In the genomic region with DNA sequence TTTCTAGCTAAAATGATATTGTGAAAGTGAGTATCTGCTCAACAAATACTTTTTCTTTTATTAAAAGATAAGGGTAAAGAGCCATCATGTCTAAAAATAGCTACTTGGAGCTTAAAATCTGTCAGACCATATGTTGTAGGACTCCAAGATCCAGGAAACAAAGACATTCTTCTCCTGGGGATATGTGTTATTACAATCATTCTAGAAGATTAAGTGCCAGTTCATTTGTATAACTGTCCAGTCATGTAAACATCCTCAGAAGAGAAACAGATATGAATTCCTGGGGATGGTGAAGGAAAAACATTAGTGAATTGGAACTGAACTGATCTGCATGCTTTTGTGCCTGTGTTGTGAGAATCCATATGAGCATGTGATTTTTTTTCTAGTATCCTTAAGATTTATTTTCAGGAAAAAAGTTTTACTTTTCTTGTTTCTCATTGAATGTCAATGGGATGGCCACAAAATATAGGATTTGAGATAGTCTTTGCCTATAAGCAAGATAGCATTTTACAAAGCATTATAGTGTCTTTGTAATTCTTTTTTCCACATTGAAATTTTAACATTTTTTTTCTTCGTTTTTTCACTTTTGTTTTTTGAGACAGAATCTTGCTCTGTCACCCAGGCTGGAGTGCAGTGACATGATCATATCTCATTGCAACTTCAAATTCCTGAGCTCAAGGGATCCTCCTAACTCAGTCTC, we compare ENCODE assay signal across 27 cellular contexts. TPM values are rescaled to one million over a fixed set of nuclear protein-coding genes. Genes with fewer than 3 reads are reported as not detected.
DNase-seq lines count a peak whose midpoint lies in the region; ATAC-seq and TF ChIP-seq lines count a peak whose summit lies in the region.
"Had no signal": no experiment of that assay in that cellular context is flagged by ENCODE, and none has a peak within 500 bp of the region (broad histone marks: within the 10 kb centered on the region; RNA-seq: fewer than 3 reads in every experiment).

No MANE protein-coding gene starts in this region.

- TF ChIP-seq CTCF in lower lobe of right lung (IDR thresholded peaks at IDR 0.05) (no peak), esophagus muscularis mucosa (IDR thresholded peaks at IDR 0.05) (no peak), omental fat pad (IDR thresholded peaks at IDR 0.05) (no peak)

- H3K18ac ChIP-seq in mesenchymal stem cell (ENCODE audit: low read depth in 1 of 2, low read length in 2 of 2), result no peak overlapping the region

- TF ChIP-seq POLR2A in esophagus muscularis mucosa (IDR thresholded peaks at IDR 0.05; ENCODE audit: low read depth), result no peak

- peak overlapping the region; percentile 0 for H3K9ac ChIP-seq in mesenchymal stem cell (ENCODE audit: low read length)

- 47% methylated on average over 1 of the region's 1 CpG for WGBS in mesenchymal stem cell
- 30% methylated on average over 1 of the region's 1 CpG for WGBS in esophagus muscularis mucosa

- intact Hi-C loops in lower lobe of right lung (cut with DNase I) (no loop called here), esophagus muscularis mucosa (cut with DNase I) (no loop called here)

- H2BK5ac ChIP-seq in mesenchymal stem cell (ENCODE audit: low read depth, low read length, poor library complexity, severe bottlenecking), result no peak overlapping the region

- H3K27ac ChIP-seq in mesenchymal stem cell (ENCODE audit: low read length, poor library complexity, severe bottlenecking), result no peak overlapping the region
- H3K27ac ChIP-seq in lower lobe of right lung, result no peak overlapping the region
- H3K27ac ChIP-seq in esophagus muscularis mucosa (replicated peaks in 1 of 4), result peak overlapping the region in 1 of 4 donors; percentile 15
- H3K27ac ChIP-seq: thyroid gland had no signal

- no peaks in the 10 kb centered on the region for H3K36me3 ChIP-seq in mesenchymal stem cell (ENCODE audit: control insufficient read depth in 1 of 2, insufficient read depth in 2 of 2, low read depth in 1 of 2, low read length in 2 of 2)
- H3K36me3 ChIP-seq in lower lobe of right lung, result no peaks in the 10 kb centered on the region
- H3K36me3 ChIP-seq in esophagus muscularis mucosa, result no peaks in the 10 kb centered on the region
- H3K36me3 ChIP-seq: BE2C, thyroid gland had no signal

- no peak for TF ChIP-seq EP300 in esophagus muscularis mucosa (IDR thresholded peaks at IDR 0.05)

- H4K8ac ChIP-seq in mesenchymal stem cell (ENCODE audit: low read length), result no peak overlapping the region

- peak; percentile 57 for DNase-seq in EH (ENCODE audit: low read depth)
- peak; percentile 37 for DNase-seq in NCI-H69 (lab: John Stamatoyannopoulos, UW)
- DNase-seq in cerebellar cortex (ENCODE audit: low spot score), result peak; percentile 23
- DNase-seq in mesenchymal stem cell, result peak; percentile 67
- DNase-seq in lower lobe of right lung, result no peak
- DNase-seq in dermis blood vessel endothelial cell, result no peak
- DNase-seq in esophagus muscularis mucosa (ENCODE audit: extremely low spot score), result no peak
- no peak for DNase-seq in omental fat pad (ENCODE audit: low spot score)
- DNase-seq: activated CD4-positive, alpha-beta T cell treated with anti-CD3 and anti-CD28 coated beads for 1 hour; activated CD8-positive, alpha-beta memory T cell treated with anti-CD3 and anti-CD28 coated beads for 24 hours; activated gamma-delta T cell treated with Interleukin-2 at 50 U/mL for 16 hours; activated T-cell treated with anti-CD3 and anti-CD28 coated beads, Interleukin-2, amount 50 U/mL, for 1 hour; BE2C; cortex of kidney; DMS79; endodermal cell; H7; NCI-H1092 treated with DMSO at 0.1 percent for 48 hours; NCI-H1930; NCI-H345; occipital lobe; SIG-M5; stimulated activated naive CD8-positive, alpha-beta T cell treated with anti-CD3 and anti-CD28 coated beads, Interleukin-15, amount 100 ng/mL, for 72 hours; T-cell; thyroid gland had no signal

- H3K27me3 ChIP-seq in mesenchymal stem cell (ENCODE audit: control insufficient read depth in 1 of 2, insufficient read depth in 1 of 2, low read length in 2 of 2) (no peaks in the 10 kb centered on the region), lower lobe of right lung (ENCODE audit: low read depth) (no peaks in the 10 kb centered on the region), esophagus muscularis mucosa (no peaks in the 10 kb centered on the region)
- H3K27me3 ChIP-seq: thyroid gland had no signal

- ATAC-seq in lower lobe of right lung, result no peak
- no peak for ATAC-seq in omental fat pad (ENCODE audit: low FRiP score)
- ATAC-seq: GM12878; Panc1; stimulated activated naive CD8-positive, alpha-beta T cell treated with anti-CD3 and anti-CD28 coated beads, Interleukin-15, amount 100 ng/mL, for 72 hours; T-cell had no signal

- H4K91ac ChIP-seq in mesenchymal stem cell (ENCODE audit: low read length), result no peak overlapping the region

- no peak overlapping the region for H2BK15ac ChIP-seq in mesenchymal stem cell (ENCODE audit: low read depth, poor library complexity, severe bottlenecking)

- no peak overlapping the region for H2BK120ac ChIP-seq in mesenchymal stem cell (ENCODE audit: low read depth, low read length)

- H2AK5ac ChIP-seq in mesenchymal stem cell (ENCODE audit: low read length, severe bottlenecking), result no peak overlapping the region

- H3K79me1 ChIP-seq in mesenchymal stem cell (replicated peaks; ENCODE audit: low read length, poor library complexity, severe bottlenecking), result no peaks in the 10 kb centered on the region

- H3K4me3 ChIP-seq in mesenchymal stem cell (ENCODE audit: insufficient read depth in 1 of 2, low read depth in 1 of 2, low read length in 2 of 2), result no peak overlapping the region
- no peak overlapping the region for H3K4me3 ChIP-seq in lower lobe of right lung
- no peak overlapping the region for H3K4me3 ChIP-seq in esophagus muscularis mucosa
- H3K4me3 ChIP-seq: GM12878, thyroid gland had no signal

- no peak overlapping the region for H2BK12ac ChIP-seq in mesenchymal stem cell (ENCODE audit: low read length in 2 of 2)

- H3K9me3 ChIP-seq in mesenchymal stem cell (ENCODE audit: control insufficient read depth, low read length) (no peaks in the 10 kb centered on the region), lower lobe of right lung (no peaks in the 10 kb centered on the region), esophagus muscularis mucosa (no peaks in the 10 kb centered on the region)
- H3K9me3 ChIP-seq: BE2C, thyroid gland had no signal

- H3K14ac ChIP-seq in mesenchymal stem cell (ENCODE audit: low read length in 2 of 2), result no peak overlapping the region

- no peak overlapping the region for H3K4me2 ChIP-seq in mesenchymal stem cell (ENCODE audit: low read length, poor library complexity, severe bottlenecking)

- no peak overlapping the region for H2AFZ ChIP-seq in mesenchymal stem cell (ENCODE audit: low read depth, low read length)

- no peak overlapping the region for H3K4ac ChIP-seq in mesenchymal stem cell (ENCODE audit: low read depth in 1 of 2, low read length in 2 of 2)

- H3K23ac ChIP-seq in mesenchymal stem cell (ENCODE audit: low read length in 2 of 2), result no peak overlapping the region

- H3K4me1 ChIP-seq in mesenchymal stem cell (ENCODE audit: control insufficient read depth, insufficient read depth, low read depth, low read length) (no peaks in the 10 kb centered on the region), lower lobe of right lung (no peaks in the 10 kb centered on the region), esophagus muscularis mucosa (peaks cover 0 to 20% (median 17%) of the 10 kb centered on the region in 4 donors)
- H3K4me1 ChIP-seq: BE2C, thyroid gland had no signal

RNA-seq across cellular contexts. Expression of a gene that starts 14.4 kb away (rescaled TPM):
- polyA plus RNA-seq in mesenchymal stem cell (2013, experiment 1 of 2), result 6.4 TPM
- 7.8 TPM for polyA plus RNA-seq in mesenchymal stem cell (2013, experiment 2 of 2)
- total RNA-seq in lower lobe of right lung, result 11.5 TPM
- total RNA-seq in dermis blood vessel endothelial cell, result 10.9 and 15.4 TPM in 2 replicates
- 1 to 10 TPM; 4.3 to 7.9 (median 5.2) TPM for total RNA-seq in esophagus muscularis mucosa
- total RNA-seq in omental fat pad, result 1 to 10 TPM; 3.7 to 8.4 (median 7.5) TPM

RNA-seq across cellular contexts. Expression of a gene that starts 45.7 kb away (rescaled TPM):
- 10.0 TPM for polyA plus RNA-seq in mesenchymal stem cell (2013, experiment 1 of 2)
- polyA plus RNA-seq in mesenchymal stem cell (2013, experiment 2 of 2), result 9.1 TPM
- total RNA-seq in lower lobe of right lung (93.7 TPM), dermis blood vessel endothelial cell (50.0 and 64.3 TPM in 2 replicates), esophagus muscularis mucosa (10 to 100 TPM; 33.6 to 60.2 (median 39.3) TPM), omental fat pad (10 to 100 TPM; 44.4 to 73.9 (median 62.7) TPM)

Comparison
In these comparisons a context has a peak if more than half of its experiments do, and no peak if none do; other contexts are left out.
1. DNase-seq: peak in EH (single experiment), NCI-H69 (single experiment), cerebellar cortex (single experiment) and mesenchymal stem cell (single experiment); none in lower lobe of right lung (single experiment), dermis blood vessel endothelial cell (single experiment), esophagus muscularis mucosa (single experiment) and omental fat pad (single experiment).